8 cellular contexts compared by ENCODE assay signal in genomic region chr19:7944177-7944761, GRCh38. TPM values are rescaled to one million over a fixed set of nuclear protein-coding genes. Genes with fewer than 3 reads are reported as not detected.
DNase-seq lines count a peak whose midpoint lies in the region; FAIRE-seq lines count a peak whose summit lies in the region.

No MANE protein-coding gene starts in this region.

- peak overlapping the region; percentile 98 for H3K4me3 ChIP-seq in MG63

- DNase-seq in DMS153 treated with DMSO at 0.1 percent for 48 hours (lab: John Stamatoyannopoulos, UW; ENCODE audit: unreplicated experiment) (peak; percentile 68), GOT3 (lab: John Stamatoyannopoulos, UW) (peak; percentile 54), MG63 (peak; percentile 91), SIG-M5 (lab: John Stamatoyannopoulos, UW) (peak; percentile 34), frontal cortex (ENCODE audit: low spot score in 2 of 2) (peak; percentile 70 to 73), non-pigmented ciliary epithelial cell (ENCODE audit: low read depth) (peak; percentile 67), superior temporal gyrus (ENCODE audit: extremely low spot score) (peak; percentile 97)
- DNase-seq in activated naive CD4-positive, alpha-beta T cell (lab: John Stamatoyannopoulos, UW), result peak; percentile 58 to 80 (median 74)

- peaks cover 5% of the 10 kb centered on the region for H3K9me3 ChIP-seq in MG63

- FAIRE-seq in frontal cortex (lab: Jason Lieb, UNC), result no peak

- peaks cover 38% of the 10 kb centered on the region for H3K36me3 ChIP-seq in MG63

- no peaks in the 10 kb centered on the region for H3K27me3 ChIP-seq in MG63

RNA-seq across cellular contexts. Expression of gene TIMM44, which starts 0.8 kb away (rescaled TPM):
- total RNA-seq in MG63 (2014; rRNA removed; shearing (Covaris generic); ENCODE audit: low replicate concordance), result 132 and 210 TPM in 2 replicates
- total RNA-seq in frontal cortex, result 26.9 TPM

RNA-seq across cellular contexts. Expression of gene CTXN1, which starts 18.3 kb away (rescaled TPM):
- 8.5 and 16.2 TPM in 2 replicates for total RNA-seq in MG63 (2014; rRNA removed; shearing (Covaris generic); ENCODE audit: low replicate concordance)
- total RNA-seq in frontal cortex, result 9.4 TPM

RNA-seq across cellular contexts. Expression of gene SNAPC2, which starts 24.1 kb away (rescaled TPM):
- 39.9 and 45.1 TPM in 2 replicates for total RNA-seq in MG63 (2014; rRNA removed; shearing (Covaris generic); ENCODE audit: low replicate concordance)
- total RNA-seq in frontal cortex, result 4.9 TPM

RNA-seq across cellular contexts. Expression of gene TGFBR3L, which starts 29.6 kb away (rescaled TPM):
- total RNA-seq in MG63 (2014; rRNA removed; shearing (Covaris generic); ENCODE audit: low replicate concordance), result 0.46 TPM in 1 of 2 replicates, not detected in the other
- not detected for total RNA-seq in frontal cortex

RNA-seq across cellular contexts. Expression of gene MAP2K7, which starts 40.6 kb away (rescaled TPM):
- total RNA-seq in MG63 (2014; rRNA removed; shearing (Covaris generic); ENCODE audit: low replicate concordance), result 21.2 and 38.6 TPM in 2 replicates
- 5.7 TPM for total RNA-seq in frontal cortex

Comparison
In these comparisons a context has a peak if more than half of its experiments do, and no peak if none do; other contexts are left out.
1. Peak in every context shown above with its lines: DNase-seq and H3K4me3 ChIP-seq.
2. DNase-seq: peak in every context shown above with its lines; median percentile 97 in superior temporal gyrus; 91 in MG63; 74 in activated naive CD4-positive, alpha-beta T cell; 72 in frontal cortex; 68 in DMS153 treated with DMSO at 0.1 percent for 48 hours; 67 in non-pigmented ciliary epithelial cell; 54 in GOT3; 34 in SIG-M5.